29 cellular contexts compared by ENCODE assay signal in the genomic region with DNA sequence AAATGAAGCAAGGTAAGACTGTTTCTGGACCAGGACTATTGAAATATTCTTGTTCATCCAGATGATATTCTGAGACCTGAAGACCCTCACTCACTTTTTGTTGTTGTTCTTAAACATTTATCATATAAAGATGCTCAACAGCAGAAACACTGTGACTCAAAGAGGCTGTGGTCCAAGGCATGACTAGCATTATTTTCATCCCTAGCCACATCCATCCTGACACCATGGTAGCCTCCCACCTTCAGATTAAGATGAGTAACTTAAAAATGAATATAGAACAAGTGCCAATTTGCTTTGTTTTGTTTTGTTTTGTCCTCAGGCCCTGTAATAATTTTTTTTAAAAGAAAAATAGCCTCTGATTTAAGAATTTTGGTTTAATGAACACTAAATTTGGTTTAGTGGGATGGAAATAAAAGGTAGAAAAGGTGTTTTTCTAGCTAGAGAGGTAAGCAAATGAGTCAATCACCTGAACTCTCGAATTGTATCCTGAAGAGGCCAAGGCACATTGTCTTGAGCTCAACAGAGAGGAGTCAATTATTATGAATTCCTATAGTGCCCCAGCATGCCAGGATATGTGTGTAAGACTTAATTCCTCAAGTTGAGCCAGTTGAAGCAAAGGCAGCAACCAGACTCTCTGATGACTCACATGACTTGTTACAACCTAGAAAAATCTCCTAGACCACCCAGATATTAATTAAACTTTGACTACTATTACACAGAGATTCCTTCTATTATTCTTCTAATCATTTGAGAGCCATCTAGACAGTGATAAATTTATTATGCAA.
DNase-seq lines count a peak whose midpoint lies in the region; ATAC-seq and TF ChIP-seq lines count a peak whose summit lies in the region.
"Had no signal": no experiment of that assay in that cellular context is flagged by ENCODE, and none has a peak within 500 bp of the region (broad histone marks: within the 10 kb centered on the region; RNA-seq: fewer than 3 reads in every experiment).

No MANE protein-coding gene starts in this region.

- no peak overlapping the region for H3K23ac ChIP-seq in mesenchymal stem cell (ENCODE audit: low read length in 2 of 2)

- H3K36me3 Mint-ChIP-seq in natural killer cell, result peaks cover 7% of the 10 kb centered on the region
- H3K36me3 Mint-ChIP-seq: activated naive CD4-positive, alpha-beta T cell treated with anti-CD3 and anti-CD28 coated beads, Interleukin-2, amount 10 ng/mL, durations not matched to agents 7 days and 5 days; CD4-positive, CD25-positive, alpha-beta regulatory T cell; stimulated activated memory B cell treated with anti-CD40 and anti-IgM and Interleukin-4, amounts not matched to agents 10 μg/mL and 1 μg/mL and 100 μg/mL, for 72 hours; type B pancreatic cell had no signal

- H2BK5ac ChIP-seq in mesenchymal stem cell (ENCODE audit: low read depth, low read length, poor library complexity, severe bottlenecking), result no peak overlapping the region

- TF ChIP-seq CTCF in epithelial cell of esophagus (IDR thresholded peaks at IDR 0.05; ENCODE audit: insufficient read depth, low read depth, low read length, missing control alignments) (no peak), natural killer cell (IDR thresholded peaks at IDR 0.05) (no peak)

- H3K4ac ChIP-seq in mesenchymal stem cell (ENCODE audit: low read depth in 1 of 2, low read length in 2 of 2), result no peak overlapping the region

- no peaks in the 10 kb centered on the region for H3K4me1 Mint-ChIP-seq in natural killer cell
- H3K4me1 Mint-ChIP-seq: activated naive CD4-positive, alpha-beta T cell treated with anti-CD3 and anti-CD28 coated beads, Interleukin-2, amount 10 ng/mL, durations not matched to agents 7 days and 5 days; CD4-positive, CD25-positive, alpha-beta regulatory T cell; stimulated activated memory B cell treated with anti-CD40 and anti-IgM and Interleukin-4, amounts not matched to agents 10 μg/mL and 1 μg/mL and 100 μg/mL, for 72 hours had no signal

- H2AK5ac ChIP-seq in mesenchymal stem cell (ENCODE audit: low read length, severe bottlenecking), result no peak overlapping the region

- no peaks in the 10 kb centered on the region for H3K27me3 ChIP-seq in mesenchymal stem cell (ENCODE audit: control insufficient read depth in 1 of 2, insufficient read depth in 1 of 2, low read length in 2 of 2)
- H3K27me3 ChIP-seq: breast epithelium had no signal

- H3K36me3 ChIP-seq in mesenchymal stem cell (ENCODE audit: control insufficient read depth in 1 of 2, insufficient read depth in 2 of 2, low read depth in 1 of 2, low read length in 2 of 2), result no peaks in the 10 kb centered on the region
- H3K36me3 ChIP-seq: breast epithelium, lower lobe of right lung had no signal

- peak overlapping the region; percentile 44 for H3K27ac ChIP-seq in mesenchymal stem cell (ENCODE audit: low read length, poor library complexity, severe bottlenecking)
- H3K27ac ChIP-seq: breast epithelium, HL-60, lower lobe of right lung, psoas muscle had no signal

- no peak overlapping the region for H2BK12ac ChIP-seq in mesenchymal stem cell (ENCODE audit: low read length in 2 of 2)

- H2AFZ ChIP-seq in mesenchymal stem cell (ENCODE audit: low read depth, low read length), result no peak overlapping the region

- no peaks in the 10 kb centered on the region for H3K27me3 Mint-ChIP-seq in natural killer cell (ENCODE audit: low read depth in 2 of 2)
- H3K27me3 Mint-ChIP-seq: activated naive CD4-positive, alpha-beta T cell treated with anti-CD3 and anti-CD28 coated beads, Interleukin-2, amount 10 ng/mL, durations not matched to agents 7 days and 5 days; CD4-positive, CD25-positive, alpha-beta regulatory T cell; natural killer cell treated with Interleukin-12 subunit alpha and Interleukin-12 subunit beta and Interleukin-15 and Interleukin-18, amount 100 ng/mL, for 72 hours; stimulated activated memory B cell treated with anti-CD40 and anti-IgM and Interleukin-4, amounts not matched to agents 10 μg/mL and 1 μg/mL and 100 μg/mL, for 72 hours; type B pancreatic cell had no signal

- H2BK120ac ChIP-seq in mesenchymal stem cell (ENCODE audit: low read depth, low read length), result no peak overlapping the region

- ATAC-seq in natural killer cell (no peak), GM19455 (IDR thresholded peaks at IDR 0.05; ENCODE audit: unreplicated experiment) (no peak)
- ATAC-seq: activated CD8-positive, alpha-beta T cell treated with anti-CD3 and anti-CD28 coated beads, Interleukin-2, amount 10 ng/mL, durations not matched to agents 7 days and 5 days; GM12878; lower lobe of right lung; natural killer cell treated with Interleukin-12 subunit alpha and Interleukin-12 subunit beta and Interleukin-15 and Interleukin-18, amount 100 ng/mL, for 72 hours; Panc1; psoas muscle; stimulated activated memory B cell treated with anti-CD40 and anti-IgM and Interleukin-4, amounts not matched to agents 10 μg/mL and 1 μg/mL and 100 μg/mL, for 72 hours had no signal

- H3K14ac ChIP-seq in mesenchymal stem cell (ENCODE audit: low read length in 2 of 2), result no peak overlapping the region

- H3K4me3 Mint-ChIP-seq in natural killer cell, result no peak overlapping the region
- H3K4me3 Mint-ChIP-seq: activated CD8-positive, alpha-beta T cell treated with anti-CD3 and anti-CD28 coated beads, Interleukin-2, amount 10 ng/mL, durations not matched to agents 7 days and 5 days; activated naive CD4-positive, alpha-beta T cell treated with anti-CD3 and anti-CD28 coated beads, Interleukin-2, amount 10 ng/mL, durations not matched to agents 7 days and 5 days; CD4-positive, CD25-positive, alpha-beta regulatory T cell; natural killer cell treated with Interleukin-12 subunit alpha and Interleukin-12 subunit beta and Interleukin-15 and Interleukin-18, amount 100 ng/mL, for 72 hours; stimulated activated memory B cell treated with anti-CD40 and anti-IgM and Interleukin-4, amounts not matched to agents 10 μg/mL and 1 μg/mL and 100 μg/mL, for 72 hours; type B pancreatic cell had no signal

- no peak overlapping the region for H3K18ac ChIP-seq in mesenchymal stem cell (ENCODE audit: low read depth in 1 of 2, low read length in 2 of 2)

- no peaks in the 10 kb centered on the region for H3K9me3 ChIP-seq in mesenchymal stem cell (ENCODE audit: control insufficient read depth, low read length)
- H3K9me3 ChIP-seq: breast epithelium, lower lobe of right lung, psoas muscle had no signal

- H2BK15ac ChIP-seq in mesenchymal stem cell (ENCODE audit: low read depth, poor library complexity, severe bottlenecking), result no peak overlapping the region

- H3K4me1 ChIP-seq in mesenchymal stem cell (ENCODE audit: control insufficient read depth, insufficient read depth, low read depth, low read length), result peaks cover 2% of the 10 kb centered on the region
- H3K4me1 ChIP-seq: breast epithelium, lower lobe of right lung, psoas muscle had no signal

- H3K9ac ChIP-seq in mesenchymal stem cell (ENCODE audit: low read length), result no peak overlapping the region

- peak; percentile 34 for DNase-seq in EL
- DNase-seq in NCI-H226, result peak; percentile 45
- peak; percentile 7 for DNase-seq in epithelial cell of esophagus (ENCODE audit: low read depth)
- DNase-seq in mesenchymal stem cell, result no peak
- no peak for DNase-seq in natural killer cell
- no peak for DNase-seq in NCI-H446 (lab: John Stamatoyannopoulos, UW)
- DNase-seq in NCI-H82 (lab: John Stamatoyannopoulos, UW), result no peak
- DNase-seq: activated CD8-positive, alpha-beta T cell treated with anti-CD3 and anti-CD28 coated beads, Interleukin-2, amount 10 ng/mL, durations not matched to agents 7 days and 5 days; activated naive CD4-positive, alpha-beta T cell treated with anti-CD3 and anti-CD28 coated beads, Interleukin-2, amount 10 ng/mL, durations not matched to agents 7 days and 5 days; amniotic stem cell; CD4-positive, CD25-positive, alpha-beta regulatory T cell; head of caudate nucleus; KG1; kidney; lower lobe of right lung; NCI-H1436; NCI-H2081 treated with DMSO at 0.1 percent for 48 hours; NCI-H2227 treated with DMSO at 0.1 percent for 48 hours; occipital lobe; psoas muscle; SIG-M5 had no signal

- intact Hi-C loops in natural killer cell (cut with micrococcal nuclease), result no loop called here

- H3K79me1 ChIP-seq in mesenchymal stem cell (replicated peaks; ENCODE audit: low read length, poor library complexity, severe bottlenecking), result no peaks in the 10 kb centered on the region

- H3K4me2 ChIP-seq in mesenchymal stem cell (ENCODE audit: low read length, poor library complexity, severe bottlenecking), result no peak overlapping the region

- no peak overlapping the region for H3K27ac Mint-ChIP-seq in natural killer cell
- H3K27ac Mint-ChIP-seq: activated CD8-positive, alpha-beta T cell treated with anti-CD3 and anti-CD28 coated beads, Interleukin-2, amount 10 ng/mL, durations not matched to agents 7 days and 5 days; activated naive CD4-positive, alpha-beta T cell treated with anti-CD3 and anti-CD28 coated beads, Interleukin-2, amount 10 ng/mL, durations not matched to agents 7 days and 5 days; CD4-positive, CD25-positive, alpha-beta regulatory T cell; natural killer cell treated with Interleukin-12 subunit alpha and Interleukin-12 subunit beta and Interleukin-15 and Interleukin-18, amount 100 ng/mL, for 72 hours; stimulated activated memory B cell treated with anti-CD40 and anti-IgM and Interleukin-4, amounts not matched to agents 10 μg/mL and 1 μg/mL and 100 μg/mL, for 72 hours; type B pancreatic cell had no signal

- peaks cover 15 to 17% of the 10 kb centered on the region in 2 donors for H3K9me3 Mint-ChIP-seq in natural killer cell
- H3K9me3 Mint-ChIP-seq: stimulated activated memory B cell treated with anti-CD40 and anti-IgM and Interleukin-4, amounts not matched to agents 10 μg/mL and 1 μg/mL and 100 μg/mL, for 72 hours; type B pancreatic cell had no signal

- 71% methylated on average over 1 of the region's 1 CpG for WGBS in mesenchymal stem cell

- no peak overlapping the region for H3K4me3 ChIP-seq in epithelial cell of esophagus (ENCODE audit: low read length)
- no peak overlapping the region for H3K4me3 ChIP-seq in mesenchymal stem cell (ENCODE audit: insufficient read depth in 1 of 2, low read depth in 1 of 2, low read length in 2 of 2)
- H3K4me3 ChIP-seq: breast epithelium, GM12878, lower lobe of right lung, psoas muscle had no signal

- H4K91ac ChIP-seq in mesenchymal stem cell (ENCODE audit: low read length), result no peak overlapping the region

- H4K8ac ChIP-seq in mesenchymal stem cell (ENCODE audit: low read length), result no peak overlapping the region

Comparison
In these comparisons a context has a peak if more than half of its experiments do, and no peak if none do; other contexts are left out.
1. DNase-seq: peak in EL (single experiment), NCI-H226 (single experiment) and epithelial cell of esophagus (single experiment); none in mesenchymal stem cell (single experiment), natural killer cell (single experiment), NCI-H446 (0 of 2) and NCI-H82 (single experiment).